29 cellular contexts compared by ENCODE assay signal in genomic region chr1:65990161-65990560, GRCh38.
DNase-seq lines count a peak whose midpoint lies in the region; ATAC-seq, FAIRE-seq and TF ChIP-seq lines count a peak whose summit lies in the region.
"Had no signal": no experiment of that assay in that cellular context is flagged by ENCODE, and none has a peak within 500 bp of the region (broad histone marks: within the 10 kb centered on the region; RNA-seq: fewer than 3 reads in every experiment).

No MANE protein-coding gene starts in this region.

- H3K36me3 Mint-ChIP-seq in naive thymus-derived CD8-positive, alpha-beta T cell: no peaks in the 10 kb centered on the region
- H3K36me3 Mint-ChIP-seq: CD14-positive monocyte; CD4-positive, alpha-beta memory T cell; CD4-positive, CD25-positive, alpha-beta regulatory T cell; CD8-positive, alpha-beta memory T cell had no signal

- no peak for TF ChIP-seq POLR2A in A549 (IDR thresholded peaks at IDR 0.05; ENCODE audit: low read length)

- H3K4me1 Mint-ChIP-seq in naive thymus-derived CD8-positive, alpha-beta T cell: no peaks in the 10 kb centered on the region
- H3K4me1 Mint-ChIP-seq: CD14-positive monocyte; CD4-positive, CD25-positive, alpha-beta regulatory T cell; CD8-positive, alpha-beta memory T cell had no signal

- DNase-seq in A549 (ENCODE audit: low read depth in 1 of 2, low spot score in 1 of 2) (no peak), AG10803 (ENCODE audit: low read depth) (peak; percentile 12), choroid plexus epithelial cell (ENCODE audit: low read depth) (peak; percentile 7), fibroblast of peridontal ligament (ENCODE audit: extremely low read depth) (peak; percentile 38), HUDEP-2 (lab: John Stamatoyannopoulos, UW; ENCODE audit: unreplicated experiment in 76 of 76) (no peak)
- no peak for DNase-seq in naive thymus-derived CD8-positive, alpha-beta T cell
- DNase-seq: 8988T; BE2C; C1 segment of cervical spinal cord; CD4-positive, alpha-beta memory T cell; CD4-positive, CD25-positive, alpha-beta regulatory T cell; CD8-positive, alpha-beta memory T cell; COR-L47; DMS 273 treated with DMSO at 0.1 percent for 48 hours; DMS153; DMS53; DMS79; DND-41; EL; GDM1 had no signal

- H3K4me2 ChIP-seq in A549: peak overlapping the region; percentile 41; the same call in 2 of the 3 replicates
- H3K4me2 ChIP-seq: BLaER1 had no signal

- CTCF ChIA-PET in A549 (lab: Yijun Ruan, JAX): interaction anchor here (1.4 kb wide), 1 partner anchor 253 kb away, joined by 5 read pairs; no protein-coding TSS in a partner anchor

- H3K4me3 Mint-ChIP-seq in naive thymus-derived CD8-positive, alpha-beta T cell: no peak overlapping the region
- H3K4me3 Mint-ChIP-seq: CD14-positive monocyte; CD4-positive, alpha-beta memory T cell; CD4-positive, CD25-positive, alpha-beta regulatory T cell; CD8-positive, alpha-beta memory T cell had no signal

- H3K9me3 Mint-ChIP-seq in naive thymus-derived CD8-positive, alpha-beta T cell: no peaks in the 10 kb centered on the region
- H3K9me3 Mint-ChIP-seq: CD4-positive, CD25-positive, alpha-beta regulatory T cell; CD8-positive, alpha-beta memory T cell had no signal

- POLR2A ChIA-PET in A549 (lab: Yijun Ruan, JAX): no interaction called here
- POLR2A ChIA-PET in naive thymus-derived CD8-positive, alpha-beta T cell (lab: Charles Lee): no interaction called here

- peaks cover 0 to 11% (median 3%) of the 10 kb centered on the region in 5 donors for H3K27me3 Mint-ChIP-seq in naive thymus-derived CD8-positive, alpha-beta T cell

- no peak overlapping the region for H3K4me3 ChIP-seq in A549
- no peak overlapping the region for H3K4me3 ChIP-seq in AG10803 (ENCODE audit: low read length)
- H3K4me3 ChIP-seq in choroid plexus epithelial cell (ENCODE audit: low read depth, low read length): no peak overlapping the region
- H3K4me3 ChIP-seq: BLaER1, GM12878 had no signal

- TF ChIP-seq CTCF in A549 (IDR thresholded peaks at IDR 0.05) (no peak), AG10803 (conservative IDR thresholded peaks at IDR 0.05; ENCODE audit: low read length) (no peak), choroid plexus epithelial cell (conservative IDR thresholded peaks at IDR 0.05; ENCODE audit: low read depth, low read length) (no peak)

- H3K4me1 ChIP-seq in A549: peaks cover 32% of the 10 kb centered on the region
- H3K4me1 ChIP-seq: BE2C, BLaER1 had no signal

- TF ChIP-seq RAD21 in A549 (conservative IDR thresholded peaks at IDR 0.05 in 1 of 2, IDR thresholded peaks at IDR 0.05 in 1 of 2): no peak

- H3K27ac ChIP-seq in A549: no peak overlapping the region
- H3K27ac ChIP-seq: BLaER1 had no signal

- 50% methylated on average over 1 of the region's 1 CpG for WGBS in A549 (ENCODE audit: missing lambda C conversion rate)

- no peak overlapping the region for H3K27ac Mint-ChIP-seq in naive thymus-derived CD8-positive, alpha-beta T cell
- H3K27ac Mint-ChIP-seq: CD14-positive monocyte; CD4-positive, alpha-beta memory T cell; CD4-positive, CD25-positive, alpha-beta regulatory T cell; CD8-positive, alpha-beta memory T cell had no signal

- no peak for TF ChIP-seq EP300 in A549 (IDR thresholded peaks at IDR 0.05)

- FAIRE-seq in A549 (lab: Jason Lieb, UNC): no peak
- FAIRE-seq: A204.1, GM12878, GM12892, GM18507, GM19239 had no signal

- no peaks in the 10 kb centered on the region for H3K9me3 ChIP-seq in A549
- H3K9me3 ChIP-seq: BE2C, BLaER1 had no signal

- ATAC-seq in A549 (no peak), HG03521 (IDR thresholded peaks at IDR 0.05; ENCODE audit: unreplicated experiment) (no peak), HG03342 (IDR thresholded peaks at IDR 0.05; ENCODE audit: unreplicated experiment) (no peak)
- ATAC-seq in naive thymus-derived CD8-positive, alpha-beta T cell: no peak
- ATAC-seq: GM12878 had no signal

TF ChIP-seq in A549, 52 proteins besides CTCF, POLR2A, EP300 and RAD21:
- no peak for TF ChIP-seq PBX3 (IDR thresholded peaks at IDR 0.05)
- no peak for TF ChIP-seq HOXA7 (CRISPR knock-in tag; IDR thresholded peaks at IDR 0.05)
- TF ChIP-seq, protein P1, sequence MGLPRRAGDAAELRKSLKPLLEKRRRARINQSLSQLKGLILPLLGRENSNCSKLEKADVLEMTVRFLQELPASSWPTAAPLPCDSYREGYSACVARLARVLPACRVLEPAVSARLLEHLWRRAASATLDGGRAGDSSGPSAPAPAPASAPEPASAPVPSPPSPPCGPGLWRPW (IDR thresholded peaks at IDR 0.05): no peak
- no peak for TF ChIP-seq ESRRA (IDR thresholded peaks at IDR 0.05; ENCODE audit: borderline replicate concordance, low read length)
- no peak for TF ChIP-seq RNF2 (IDR thresholded peaks at IDR 0.05; ENCODE audit: borderline replicate concordance, low read depth)
- TF ChIP-seq TP53 (CRISPR knock-in tag; IDR thresholded peaks at IDR 0.05): no peak
- TF ChIP-seq HEYL (CRISPR knock-in tag; IDR thresholded peaks at IDR 0.05): no peak
- TF ChIP-seq MAFK (IDR thresholded peaks at IDR 0.05; ENCODE audit: partially characterized antibody): no peak
- TF ChIP-seq TFCP2L1 (CRISPR knock-in tag; IDR thresholded peaks at IDR 0.05): no peak
- no peak for TF ChIP-seq CBX8 (IDR thresholded peaks at IDR 0.05)
- TF ChIP-seq NR3C1 (IDR thresholded peaks at IDR 0.05): no peak
- TF ChIP-seq MAZ (IDR thresholded peaks at IDR 0.05; ENCODE audit: borderline replicate concordance, low read depth, low read length): no peak
- TF ChIP-seq CHD4 (IDR thresholded peaks at IDR 0.05; ENCODE audit: borderline replicate concordance): no peak
- TF ChIP-seq E2F6 (IDR thresholded peaks at IDR 0.05; ENCODE audit: borderline replicate concordance, low read depth): no peak
- TF ChIP-seq EHMT2 (IDR thresholded peaks at IDR 0.05; ENCODE audit: low read depth): no peak
- no peak for TF ChIP-seq PHF8 (IDR thresholded peaks at IDR 0.05; ENCODE audit: borderline replicate concordance, low read depth)

Comparison
In these comparisons a context has a peak if more than half of its experiments do, and no peak if none do; other contexts are left out.
1. DNase-seq: peak in AG10803 (single experiment), choroid plexus epithelial cell (single experiment) and fibroblast of peridontal ligament (single experiment); none in A549 (0 of 2), HUDEP-2 (0 of 76) and naive thymus-derived CD8-positive, alpha-beta T cell (0 of 10).